33 cellular contexts compared by ENCODE assay signal in the genomic region with DNA sequence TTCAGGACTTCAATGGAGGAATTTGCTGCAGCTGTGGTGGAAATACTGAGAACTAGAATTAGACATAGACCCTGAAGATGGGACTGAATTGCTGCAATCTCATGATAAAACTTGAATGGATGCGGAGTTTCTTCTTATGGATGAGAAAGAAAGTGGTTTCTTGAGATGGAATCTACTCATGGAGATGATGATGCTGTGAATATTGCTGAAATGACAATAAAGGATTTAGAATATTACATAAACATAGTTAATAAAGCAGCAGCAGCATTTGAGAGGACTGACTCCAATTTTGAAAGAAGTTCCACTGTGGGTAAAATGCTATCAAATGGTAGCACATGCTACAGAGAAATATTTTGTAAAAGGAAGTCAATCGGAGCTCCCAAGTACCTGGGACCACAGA.
"Had no signal": no experiment of that assay in that cellular context is flagged by ENCODE, and none has a peak within 500 bp of the region (broad histone marks: within the 10 kb centered on the region; RNA-seq: fewer than 3 reads in every experiment).

No MANE protein-coding gene starts in this region.

- ATAC-seq: activated naive CD4-positive, alpha-beta T cell treated with anti-CD3 and anti-CD28 coated beads, Interleukin-2, amount 50 U/mL, for 72 hours; activated naive CD8-positive, alpha-beta T cell treated with anti-CD3 and anti-CD28 coated beads, Interleukin-2, amount 50 U/mL, for 24 hours; activated T-cell treated with anti-CD3 and anti-CD28 coated beads, Interleukin-2, amount 50 U/mL, for 4 hours; activated T-cell treated with anti-CD3 and anti-CD28 coated beads, Interleukin-2, amount 50 U/mL, for 72 hours; activated T-helper 17 cell treated with anti-CD3 and anti-CD28 coated beads, Interleukin-2, amount 50 U/mL, for 72 hours; body of pancreas had no signal

- H3K27me3 ChIP-seq: adrenal gland, ascending aorta, body of pancreas, brain microvascular endothelial cell, breast epithelium, cardiac muscle cell had no signal

- H3K27ac ChIP-seq: adrenal gland, ascending aorta, body of pancreas, brain microvascular endothelial cell, breast epithelium, cardiac muscle cell had no signal

- FAIRE-seq: astrocyte, bronchial epithelial cell, colon had no signal

- H3K36me3 ChIP-seq: adrenal gland, ascending aorta, brain microvascular endothelial cell, breast epithelium, cardiac muscle cell had no signal

- H3K9me3 ChIP-seq: ascending aorta, body of pancreas had no signal

- H3K4me3 ChIP-seq: adrenal gland, ascending aorta, body of pancreas, breast epithelium, cardiac muscle cell had no signal

- H3K4me1 ChIP-seq: adrenal gland, ascending aorta, body of pancreas, breast epithelium had no signal

- DNase-seq: activated effector memory CD4-positive, alpha-beta T cell treated with anti-CD3 and anti-CD28 coated beads, Interleukin-2, amount 50 U/mL, for 16 hours; activated effector memory CD4-positive, alpha-beta T cell treated with Interleukin-2 at 50 U/mL for 16 hours; activated gamma-delta T cell; activated gamma-delta T cell treated with Interleukin-2 at 50 U/mL for 16 hours; activated naive CD4-positive, alpha-beta T cell; activated naive CD4-positive, alpha-beta T cell treated with anti-CD3 and anti-CD28 coated beads for 36 hours; activated naive CD4-positive, alpha-beta T cell treated with anti-CD3 and anti-CD28 coated beads, Interleukin-2, amount 10 ng/mL, durations not matched to agents 7 days and 5 days; activated naive CD4-positive, alpha-beta T cell treated with anti-CD3 and anti-CD28 coated beads, Interleukin-2, amount 50 U/mL, for 16 hours; activated naive CD4-positive, alpha-beta T cell treated with Interleukin-2 at 50 U/mL for 16 hours; activated naive CD8-positive, alpha-beta T cell treated with anti-CD3 and anti-CD28 coated beads for 36 hours; activated naive CD8-positive, alpha-beta T cell treated with anti-CD3 and anti-CD28 coated beads, Interleukin-2, amount 10 ng/mL, durations not matched to agents 7 days and 5 days; activated naive CD8-positive, alpha-beta T cell treated with anti-CD3 and anti-CD28 coated beads, Interleukin-2, amount 50 U/mL, for 24 hours; activated T-cell treated with anti-CD3 and anti-CD28 coated beads, Interleukin-2, amount 50 U/mL, for 4 hours; activated T-cell treated with anti-CD3 and anti-CD28 coated beads, Interleukin-2, amount 50 U/mL, for 48 hours; activated T-cell treated with anti-CD3 and anti-CD28 coated beads, Interleukin-2, amount 50 U/mL, for 72 hours; adrenal gland; amniotic stem cell; amygdala; anterior cingulate cortex; aorta; body of pancreas; brain microvascular endothelial cell; caudate nucleus; central memory CD4-positive, alpha-beta T cell; cerebellar nuclear complex had no signal
